Comparison of ENCODE assay signal across 10 cellular contexts in genomic region chr9:96555567-96556386, GRCh38.
DNase-seq lines count a peak whose midpoint lies in the region; ATAC-seq and TF ChIP-seq lines count a peak whose summit lies in the region.
"Had no signal": no experiment of that assay in that cellular context is flagged by ENCODE, and none has a peak within 500 bp of the region (broad histone marks: within the 10 kb centered on the region; RNA-seq: fewer than 3 reads in every experiment).

No MANE protein-coding gene starts in this region.

- peak overlapping the region; percentile 62 for H3K9ac ChIP-seq in skeletal muscle satellite cell (ENCODE audit: low read depth, low read length)

- no peak for ATAC-seq in WTC11
- no peak for ATAC-seq in HG02885 (IDR thresholded peaks at IDR 0.05; ENCODE audit: poor library complexity, unreplicated experiment)
- no peak for ATAC-seq in GM21515 (IDR thresholded peaks at IDR 0.05; ENCODE audit: unreplicated experiment)
- no peak for ATAC-seq in GM21737 (IDR thresholded peaks at IDR 0.05; ENCODE audit: unreplicated experiment)

- peaks cover 4% of the 10 kb centered on the region; the same call in 1 of the 2 replicates for H3K36me3 Mint-ChIP-seq in WTC11

- H3K27me3 ChIP-seq in skeletal muscle satellite cell (ENCODE audit: control insufficient read depth, insufficient read depth, low read length) = no peaks in the 10 kb centered on the region

- no peaks in the 10 kb centered on the region for H3K36me3 ChIP-seq in skeletal muscle satellite cell (ENCODE audit: insufficient read depth, low read length)

- no peak overlapping the region for H3K4me3 Mint-ChIP-seq in WTC11

- no peak overlapping the region for H3K4me2 ChIP-seq in skeletal muscle satellite cell (ENCODE audit: low read length)

- peaks cover 31% of the 10 kb centered on the region for H3K4me1 Mint-ChIP-seq in WTC11

- H3K27me3 Mint-ChIP-seq in WTC11 (ENCODE audit: low read depth) = no peaks in the 10 kb centered on the region

- H3K4me3 ChIP-seq in foreskin fibroblast (ENCODE audit: low read depth in 1 of 2, low read length in 2 of 2) = no peak overlapping the region
- H3K4me3 ChIP-seq in skeletal muscle satellite cell (ENCODE audit: low read length) = no peak overlapping the region

- H3K9me3 Mint-ChIP-seq in WTC11 = no peaks in the 10 kb centered on the region

- DNase-seq in GM04503 (ENCODE audit: low read depth) = peak; percentile 68
- DNase-seq in WTC11 (ENCODE audit: low spot score) = no peak
- DNase-seq in foreskin fibroblast = peak; percentile 61 to 67
- no peak for DNase-seq in T-helper 2 cell
- DNase-seq: Calu3, NCI-H524 had no signal

- TF ChIP-seq CTCF in WTC11 (IDR thresholded peaks at IDR 0.05) (no peak), foreskin fibroblast (IDR thresholded peaks at IDR 0.05; ENCODE audit: low read depth, low read length) (no peak)

- peaks cover 48% of the 10 kb centered on the region for H3K4me1 ChIP-seq in skeletal muscle satellite cell (ENCODE audit: control insufficient read depth, insufficient read depth, low read length)

- H3K27ac Mint-ChIP-seq in WTC11 = peak overlapping the region; percentile 11; the same call in 1 of the 2 replicates

- CTCF ChIA-PET in WTC11 (lab: Charles Lee) = interaction anchor here (0.7 to 1.1 kb wide), 2 partner anchors 111 to 114 kb away, joined by 3 read pairs; no protein-coding TSS in a partner anchor

- POLR2A ChIA-PET in WTC11 (lab: Charles Lee) = no interaction called here

- H3K9me3 ChIP-seq in skeletal muscle satellite cell (replicated peaks; ENCODE audit: low read length) = no peaks in the 10 kb centered on the region

TF ChIP-seq in WTC11, 78 proteins besides CTCF, POLR2A, EP300 and RAD21:
- no peak for TF ChIP-seq NR2C2 (CRISPR knock-in tag; IDR thresholded peaks at IDR 0.05)
- TF ChIP-seq MYBL2 (CRISPR knock-in tag; IDR thresholded peaks at IDR 0.05) = no peak
- no peak for TF ChIP-seq ATF1 (CRISPR knock-in tag; IDR thresholded peaks at IDR 0.05)
- TF ChIP-seq PRRX2 (CRISPR knock-in tag; IDR thresholded peaks at IDR 0.05) = no peak
- no peak for TF ChIP-seq FOXK1 (CRISPR knock-in tag; IDR thresholded peaks at IDR 0.05)
- TF ChIP-seq ETV6 (CRISPR knock-in tag; IDR thresholded peaks at IDR 0.05) = no peak
- TF ChIP-seq GRHL2 (CRISPR knock-in tag; IDR thresholded peaks at IDR 0.05; ENCODE audit: insufficient replicate concordance, severe bottlenecking) = no peak
- no peak for TF ChIP-seq ARID4B (CRISPR knock-in tag; IDR thresholded peaks at IDR 0.05; ENCODE audit: borderline replicate concordance)
- TF ChIP-seq CBFB (CRISPR knock-in tag; IDR thresholded peaks at IDR 0.05; ENCODE audit: low read depth) = no peak
- TF ChIP-seq TEAD4 (CRISPR knock-in tag; IDR thresholded peaks at IDR 0.05) = no peak
- no peak for TF ChIP-seq ZBTB43 (CRISPR knock-in tag; IDR thresholded peaks at IDR 0.05)
- no peak for TF ChIP-seq GTF2I (CRISPR knock-in tag; conservative IDR thresholded peaks at IDR 0.05)
- no peak for TF ChIP-seq ATF6 (CRISPR knock-in tag; IDR thresholded peaks at IDR 0.05)
- no peak for TF ChIP-seq FOXP4 (CRISPR knock-in tag; IDR thresholded peaks at IDR 0.05)
- TF ChIP-seq JUN (CRISPR knock-in tag; IDR thresholded peaks at IDR 0.05) = no peak
- no peak for TF ChIP-seq NR3C1 (CRISPR knock-in tag; conservative IDR thresholded peaks at IDR 0.05; ENCODE audit: low read depth)
- no peak for TF ChIP-seq NFE2L1 (CRISPR knock-in tag; IDR thresholded peaks at IDR 0.05)
- TF ChIP-seq ZMAT4 (CRISPR knock-in tag; IDR thresholded peaks at IDR 0.05) = no peak

Comparison
In these comparisons a context has a peak if more than half of its experiments do, and no peak if none do; other contexts are left out.
1. DNase-seq: peak in GM04503 (single experiment) and foreskin fibroblast (2 of 2); none in WTC11 (single experiment) and T-helper 2 cell (0 of 5).